ENCODE assay signal across 8 cellular contexts in the genomic region with DNA sequence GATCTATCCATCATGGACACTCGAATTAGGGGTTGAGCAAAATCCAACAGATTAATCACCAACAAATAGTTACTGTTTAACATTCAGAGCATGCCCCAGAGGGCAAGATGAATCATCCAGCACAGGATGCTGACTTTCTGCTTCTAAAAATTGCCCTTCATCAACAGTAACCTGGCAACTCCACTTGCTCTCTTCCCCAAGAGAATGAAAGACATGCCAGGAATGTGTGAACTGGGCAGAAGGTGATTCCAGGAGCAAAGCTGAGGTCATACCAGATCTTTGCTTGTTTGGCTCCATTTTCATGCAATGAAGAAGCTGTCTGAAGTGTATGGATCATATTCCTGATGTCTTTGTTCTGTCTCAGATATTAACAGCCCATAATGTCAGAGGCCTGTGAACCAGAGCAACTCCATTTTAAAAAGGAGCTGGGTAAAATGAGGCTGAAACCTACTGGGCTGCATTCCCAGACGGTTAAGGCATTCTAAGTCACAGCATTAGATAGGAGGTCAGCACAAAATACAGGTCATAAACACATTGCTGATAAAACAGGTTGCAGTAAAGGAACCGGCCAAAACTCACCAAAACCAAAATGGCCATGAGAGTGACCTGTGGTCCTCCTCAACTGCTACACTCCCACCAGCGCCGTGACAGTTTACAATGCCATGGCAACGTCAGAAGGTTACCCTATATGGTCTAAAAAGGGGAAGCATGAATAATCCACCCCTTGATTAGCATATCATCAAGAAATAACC. TPM values are rescaled to one million over a fixed set of nuclear protein-coding genes. Genes with fewer than 3 reads are reported as not detected.
A peak's percentile ranks its signal among the peaks of the same experiment; 100 is the strongest.
DNase-seq lines count a peak whose midpoint lies in the region; ATAC-seq and TF ChIP-seq lines count a peak whose summit lies in the region.

No MANE protein-coding gene starts in this region.

- H3K9me3 ChIP-seq in left ventricle myocardium inferior (replicated peaks), result no peaks in the 10 kb centered on the region

- H3K9me3 Mint-ChIP-seq in activated naive CD8-positive, alpha-beta T cell treated with anti-CD3 and anti-CD28 coated beads, Interleukin-2, amount 10 ng/mL, durations not matched to agents 7 days and 5 days, result no peaks in the 10 kb centered on the region

- H3K27me3 ChIP-seq in left ventricle myocardium inferior (ENCODE audit: low read depth), result no peaks in the 10 kb centered on the region

- POLR2A ChIA-PET in activated naive CD8-positive, alpha-beta T cell treated with anti-CD3 and anti-CD28 coated beads, Interleukin-2, amount 10 ng/mL, durations not matched to agents 7 days and 5 days (lab: Charles Lee), result interaction anchor here (0.7 to 1.2 kb wide), 2 partner anchors 20 to 22 kb away, joined by 3 to 4 read pairs; no protein-coding TSS in a partner anchor

- H3K36me3 Mint-ChIP-seq in activated naive CD8-positive, alpha-beta T cell treated with anti-CD3 and anti-CD28 coated beads, Interleukin-2, amount 10 ng/mL, durations not matched to agents 7 days and 5 days, result peaks cover 6% of the 10 kb centered on the region

- no peak for TF ChIP-seq CTCF in left ventricle myocardium inferior (IDR thresholded peaks at IDR 0.05; ENCODE audit: borderline replicate concordance)

- peak; percentile 35 for DNase-seq in 8988T
- peak; percentile 97 for DNase-seq in GM04503 (ENCODE audit: low read depth)
- peak; percentile 80 for DNase-seq in NCI-H446 treated with DMSO at 0.1 percent for 48 hours (lab: John Stamatoyannopoulos, UW)
- no peak for DNase-seq in activated naive CD8-positive, alpha-beta T cell treated with anti-CD3 and anti-CD28 coated beads, Interleukin-2, amount 10 ng/mL, durations not matched to agents 7 days and 5 days
- DNase-seq in left ventricle myocardium inferior, result no peak
- peak; percentile 9 for DNase-seq in retina
- DNase-seq in NCI-H524 treated with DMSO at 0.1 percent for 48 hours (lab: John Stamatoyannopoulos, UW), result no peak

- no peaks in the 10 kb centered on the region for H3K27me3 Mint-ChIP-seq in activated naive CD8-positive, alpha-beta T cell treated with anti-CD3 and anti-CD28 coated beads, Interleukin-2, amount 10 ng/mL, durations not matched to agents 7 days and 5 days

- H3K4me3 Mint-ChIP-seq in activated naive CD8-positive, alpha-beta T cell treated with anti-CD3 and anti-CD28 coated beads, Interleukin-2, amount 10 ng/mL, durations not matched to agents 7 days and 5 days, result peak overlapping the region; percentile 90

- H3K4me1 ChIP-seq in left ventricle myocardium inferior, result peaks cover 47% of the 10 kb centered on the region

- peak overlapping the region; percentile 100 for H3K27ac ChIP-seq in left ventricle myocardium inferior (replicated peaks)

- peak overlapping the region; percentile 88 for H3K27ac Mint-ChIP-seq in activated naive CD8-positive, alpha-beta T cell treated with anti-CD3 and anti-CD28 coated beads, Interleukin-2, amount 10 ng/mL, durations not matched to agents 7 days and 5 days

- peaks cover 24% of the 10 kb centered on the region for H3K4me1 Mint-ChIP-seq in activated naive CD8-positive, alpha-beta T cell treated with anti-CD3 and anti-CD28 coated beads, Interleukin-2, amount 10 ng/mL, durations not matched to agents 7 days and 5 days

- no peak for ATAC-seq in activated naive CD8-positive, alpha-beta T cell treated with anti-CD3 and anti-CD28 coated beads, Interleukin-2, amount 10 ng/mL, durations not matched to agents 7 days and 5 days (ENCODE audit: low read depth)
- no peak for ATAC-seq in HG02759 (IDR thresholded peaks at IDR 0.05; ENCODE audit: unreplicated experiment)

- H3K36me3 ChIP-seq in left ventricle myocardium inferior, result no peaks in the 10 kb centered on the region

- intact Hi-C loops in left ventricle myocardium inferior (cut with micrococcal nuclease), result no loop called here

- H3K4me3 ChIP-seq in left ventricle myocardium inferior, result no peak overlapping the region

RNA-seq across cellular contexts. Expression of gene ZNF367, which starts 2.5 kb away (rescaled TPM):
- total RNA-seq in activated naive CD8-positive, alpha-beta T cell treated with anti-CD3 and anti-CD28 coated beads, Interleukin-2, amount 10 ng/mL, durations not matched to agents 7 days and 5 days, result 10 to 100 TPM; 26.0 to 27.3 TPM
- total RNA-seq in left ventricle myocardium inferior, result 3.9 TPM

RNA-seq across cellular contexts. Expression of gene HABP4, which starts 29.3 kb away (rescaled TPM):
- 10 to 100 TPM; 11.4 to 11.8 TPM for total RNA-seq in activated naive CD8-positive, alpha-beta T cell treated with anti-CD3 and anti-CD28 coated beads, Interleukin-2, amount 10 ng/mL, durations not matched to agents 7 days and 5 days
- 23.1 TPM for total RNA-seq in left ventricle myocardium inferior

RNA-seq across cellular contexts. Expression of gene SLC35D2, which starts 37.1 kb away (rescaled TPM):
- total RNA-seq in activated naive CD8-positive, alpha-beta T cell treated with anti-CD3 and anti-CD28 coated beads, Interleukin-2, amount 10 ng/mL, durations not matched to agents 7 days and 5 days, result 10 to 100 TPM; 13.1 to 16.2 TPM
- total RNA-seq in left ventricle myocardium inferior, result 13.9 TPM

Comparison
In these comparisons a context has a peak if more than half of its experiments do, and no peak if none do; other contexts are left out.
1. DNase-seq: peak in 8988T (single experiment), GM04503 (single experiment), NCI-H446 treated with DMSO at 0.1 percent for 48 hours (single experiment) and retina (single experiment); none in activated naive CD8-positive, alpha-beta T cell treated with anti-CD3 and anti-CD28 coated beads, Interleukin-2, amount 10 ng/mL, durations not matched to agents 7 days and 5 days (single experiment), left ventricle myocardium inferior (single experiment) and NCI-H524 treated with DMSO at 0.1 percent for 48 hours (single experiment).